ENCODE assay signal across 1 cellular context in genomic region chrX:130166503-130166777, GRCh38.
TF ChIP-seq lines count a peak whose summit lies in the region.

No MANE protein-coding gene starts in this region.

TF ChIP-seq in A549, 52 proteins besides CTCF, POLR2A, EP300 and RAD21 (continued from another document):
- no peak for TF ChIP-seq HMGXB4 (CRISPR knock-in tag; IDR thresholded peaks at IDR 0.05; ENCODE audit: borderline replicate concordance)
- TF ChIP-seq HES2 (IDR thresholded peaks at IDR 0.05): no peak
- TF ChIP-seq NFE2L2 (conservative IDR thresholded peaks at IDR 0.05; ENCODE audit: low read length): no peak
- no peak for TF ChIP-seq ELK1 (IDR thresholded peaks at IDR 0.05; ENCODE audit: low read depth, low read length)
- TF ChIP-seq EHMT2 (IDR thresholded peaks at IDR 0.05; ENCODE audit: low read depth): no peak
